ENCODE assay signal across 8 cellular contexts in genomic region chr3:15796771-15797599, GRCh38. TPM values are rescaled to one million over a fixed set of nuclear protein-coding genes. Genes with fewer than 3 reads are reported as not detected.
DNase-seq lines count a peak whose midpoint lies in the region; ATAC-seq and TF ChIP-seq lines count a peak whose summit lies in the region.

No MANE protein-coding gene starts in this region.

- H3K27me3 ChIP-seq in ascending aorta (no peaks in the 10 kb centered on the region), right cardiac atrium (ENCODE audit: control insufficient read depth, insufficient read depth) (no peaks in the 10 kb centered on the region)

- DNase-seq in activated CD4-positive, alpha-beta T cell treated with anti-CD3 and anti-CD28 coated beads, Interleukin-2, amount 10 ng/mL, durations not matched to agents 24 days and 14 days: peak; percentile 75
- DNase-seq in activated CD4-positive, alpha-beta T cell treated with anti-CD3 and anti-CD28 coated beads for 1 hour: no peak
- peak; percentile 49 for DNase-seq in NCI-H1694 treated with DMSO at 0.1 percent for 48 hours (lab: John Stamatoyannopoulos, UW)
- no peak for DNase-seq in ascending aorta (ENCODE audit: low spot score in 2 of 2)
- no peak for DNase-seq in right cardiac atrium
- DNase-seq in putamen (ENCODE audit: low spot score): peak; percentile 73
- DNase-seq in NCI-H187 (lab: John Stamatoyannopoulos, UW): no peak

- H3K27ac Mint-ChIP-seq in activated CD4-positive, alpha-beta T cell treated with anti-CD3 and anti-CD28 coated beads, Interleukin-2, amount 10 ng/mL, durations not matched to agents 24 days and 14 days: peak overlapping the region; percentile 98

- H3K27me3 Mint-ChIP-seq in activated CD4-positive, alpha-beta T cell treated with anti-CD3 and anti-CD28 coated beads, Interleukin-2, amount 10 ng/mL, durations not matched to agents 24 days and 14 days: no peaks in the 10 kb centered on the region

- WGBS in right cardiac atrium: 28% methylated on average over 5 of the region's 5 CpGs

- peaks cover 6 to 7% of the 10 kb centered on the region in 2 donors for H3K4me1 ChIP-seq in ascending aorta
- H3K4me1 ChIP-seq in right cardiac atrium (ENCODE audit: control insufficient read depth, insufficient read depth, low read length): no peaks in the 10 kb centered on the region

- H3K4me3 ChIP-seq in ascending aorta (peak overlapping the region; percentile 43 to 54), right cardiac atrium (ENCODE audit: low read length) (peak overlapping the region; percentile 34)

- intact Hi-C loops in activated CD4-positive, alpha-beta T cell treated with anti-CD3 and anti-CD28 coated beads, Interleukin-2, amount 10 ng/mL, durations not matched to agents 24 days and 14 days (cut with micrococcal nuclease): loop anchor here (1.0 to 5.0 kb wide), 5 partner anchors 8 to 505 kb away; no protein-coding TSS in a partner anchor
- intact Hi-C loops in ascending aorta (cut with DNase I): loop anchor here (2.0 kb wide), 1 partner anchor 28 kb away; no protein-coding TSS in a partner anchor
- intact Hi-C loops in right cardiac atrium (cut with DNase I): no loop called here

- ATAC-seq in right cardiac atrium (peak; percentile 33 to 38), HG02884 (IDR thresholded peaks at IDR 0.05; ENCODE audit: unreplicated experiment) (no peak)

- peak overlapping the region; percentile 86 for H3K4me3 Mint-ChIP-seq in activated CD4-positive, alpha-beta T cell treated with anti-CD3 and anti-CD28 coated beads, Interleukin-2, amount 10 ng/mL, durations not matched to agents 24 days and 14 days

- H3K36me3 ChIP-seq in ascending aorta: no peaks in the 10 kb centered on the region

- peaks cover 18% of the 10 kb centered on the region for H3K36me3 Mint-ChIP-seq in activated CD4-positive, alpha-beta T cell treated with anti-CD3 and anti-CD28 coated beads, Interleukin-2, amount 10 ng/mL, durations not matched to agents 24 days and 14 days (ENCODE audit: low read depth)

- peaks cover 5% of the 10 kb centered on the region for H3K9me3 Mint-ChIP-seq in activated CD4-positive, alpha-beta T cell treated with anti-CD3 and anti-CD28 coated beads, Interleukin-2, amount 10 ng/mL, durations not matched to agents 24 days and 14 days

- H3K27ac ChIP-seq in ascending aorta: peak overlapping the region; percentile 73 to 76
- H3K27ac ChIP-seq in right cardiac atrium (ENCODE audit: low read length): peak overlapping the region; percentile 77

- H3K9me3 ChIP-seq in ascending aorta: no peaks in the 10 kb centered on the region
- H3K9me3 ChIP-seq in right cardiac atrium (ENCODE audit: control insufficient read depth, low read length): no peaks in the 10 kb centered on the region

- no peak for TF ChIP-seq CTCF in ascending aorta (IDR thresholded peaks at IDR 0.05)

- peaks cover 62% of the 10 kb centered on the region for H3K4me1 Mint-ChIP-seq in activated CD4-positive, alpha-beta T cell treated with anti-CD3 and anti-CD28 coated beads, Interleukin-2, amount 10 ng/mL, durations not matched to agents 24 days and 14 days

RNA-seq across cellular contexts. Expression of gene ANKRD28, which starts 0.8 kb away (rescaled TPM):
- 38.1 and 38.7 TPM in 2 replicates for total RNA-seq in activated CD4-positive, alpha-beta T cell treated with anti-CD3 and anti-CD28 coated beads, Interleukin-2, amount 10 ng/mL, durations not matched to agents 24 days and 14 days
- total RNA-seq in ascending aorta (19.7 TPM), right cardiac atrium (10 to 100 TPM in 2 of 4 donors, 1 to 10 TPM in 2; 9.1 to 14.3 (median 11.3) TPM)
- polyA plus RNA-seq in right cardiac atrium: 3.8 TPM

Comparison
In these comparisons a context has a peak if more than half of its experiments do, and no peak if none do; other contexts are left out.
1. DNase-seq: peak in activated CD4-positive, alpha-beta T cell treated with anti-CD3 and anti-CD28 coated beads, Interleukin-2, amount 10 ng/mL, durations not matched to agents 24 days and 14 days (single experiment), NCI-H1694 treated with DMSO at 0.1 percent for 48 hours (single experiment) and putamen (single experiment); none in activated CD4-positive, alpha-beta T cell treated with anti-CD3 and anti-CD28 coated beads for 1 hour (single experiment), ascending aorta (0 of 2), right cardiac atrium (0 of 3) and NCI-H187 (0 of 2).
2. intact Hi-C loops: an anchor here in activated CD4-positive, alpha-beta T cell treated with anti-CD3 and anti-CD28 coated beads, Interleukin-2, amount 10 ng/mL, durations not matched to agents 24 days and 14 days (1.0 to 5.0 kb wide) and ascending aorta (2.0 kb wide); none called in right cardiac atrium.